Comparison of ENCODE assay signal across 21 cellular contexts in genomic region chr10:112858990-112859520, GRCh38.
"Had no signal": no experiment of that assay in that cellular context is flagged by ENCODE, and none has a peak within 500 bp of the region (broad histone marks: within the 10 kb centered on the region; RNA-seq: fewer than 3 reads in every experiment).

No MANE protein-coding gene starts in this region.

- H3K27ac ChIP-seq: esophagus muscularis mucosa, hepatocyte, lower lobe of right lung, neutrophil, parathyroid adenoma, right atrium auricular region, sigmoid colon, thoracic aorta, tibial nerve, upper lobe of left lung, uterus had no signal

- H3K79me2 ChIP-seq: hepatocyte, parathyroid adenoma had no signal

- H3K9me3 ChIP-seq: uterus had no signal

- H3K4me3 ChIP-seq: esophagus muscularis mucosa, hepatocyte, lower lobe of right lung, right atrium auricular region, sigmoid colon, thoracic aorta, tibial nerve, upper lobe of left lung, uterus had no signal

- H3K36me3 ChIP-seq: esophagus muscularis mucosa, lower lobe of right lung, neutrophil, right atrium auricular region, sigmoid colon, thoracic aorta, upper lobe of left lung, uterus had no signal

- DNase-seq: central memory CD4-positive, alpha-beta T cell; effector CD8-positive, alpha-beta T cell; endodermal cell; kidney; left ventricle myocardium superior; lower lobe of right lung; natural killer cell; sigmoid colon; small intestine; stimulated activated CD4-positive, alpha-beta T cell treated with anti-CD3 and anti-CD28 coated beads, Interleukin-15, amount 100 ng/mL, for 24 hours; stimulated activated CD4-positive, alpha-beta T cell treated with anti-CD3 and anti-CD28 coated beads, Interleukin-2, amount 100 ng/mL, for 48 hours; stimulated activated naive B cell treated with anti-CD40 and anti-IgM and Interleukin-4, amounts not matched to agents 10 μg/mL and 1 μg/mL and 100 μg/mL, for 72 hours; upper lobe of left lung; uterus had no signal

- H3K27me3 ChIP-seq: esophagus muscularis mucosa, hepatocyte, neutrophil, right atrium auricular region, sigmoid colon, tibial nerve, upper lobe of left lung, uterus had no signal

- H3K4me1 ChIP-seq: esophagus muscularis mucosa, lower lobe of right lung, parathyroid adenoma, right atrium auricular region, sigmoid colon, upper lobe of left lung, uterus had no signal

- H3K4me2 ChIP-seq: hepatocyte had no signal

- ATAC-seq: left ventricle myocardium superior; natural killer cell; stimulated activated naive B cell treated with anti-CD40 and anti-IgM and Interleukin-4, amounts not matched to agents 10 μg/mL and 1 μg/mL and 100 μg/mL, for 72 hours had no signal

- H2AFZ ChIP-seq: hepatocyte, parathyroid adenoma had no signal
